In genomic region chr5:78829811-78830499, GRCh38 we compare ENCODE assay signal across 16 cellular contexts.
DNase-seq lines count a peak whose midpoint lies in the region; ATAC-seq and TF ChIP-seq lines count a peak whose summit lies in the region.
"Had no signal": no experiment of that assay in that cellular context is flagged by ENCODE, and none has a peak within 500 bp of the region (broad histone marks: within the 10 kb centered on the region; RNA-seq: fewer than 3 reads in every experiment).

No MANE protein-coding gene starts in this region.

- TF ChIP-seq CTCF in fibroblast of lung (conservative IDR thresholded peaks at IDR 0.05 in 1 of 2, IDR thresholded peaks at IDR 0.05 in 1 of 2; ENCODE audit: low read depth in 1 of 2, low read length in 2 of 2): no peak
- TF ChIP-seq CTCF in transverse colon (IDR thresholded peaks at IDR 0.05): no peak

- TF ChIP-seq POLR2A in transverse colon (IDR thresholded peaks at IDR 0.05): no peak

- H3K27me3 ChIP-seq in fibroblast of lung (ENCODE audit: control insufficient read depth, insufficient read depth, low read length) (no peaks in the 10 kb centered on the region), transverse colon (no peaks in the 10 kb centered on the region)
- H3K27me3 ChIP-seq: pancreas, stomach had no signal

- no peak overlapping the region for H3K27ac ChIP-seq in fibroblast of lung (ENCODE audit: insufficient read depth, low read length)
- peak overlapping the region in 1 of 4 donors; percentile 20 for H3K27ac ChIP-seq in transverse colon
- H3K27ac ChIP-seq: pancreas, stomach had no signal

- H3K4me3 ChIP-seq in fibroblast of lung (replicated peaks in 1 of 4; ENCODE audit: control extremely low read depth in 1 of 4, insufficient read depth in 1 of 4, low read depth in 3 of 4, low read length in 4 of 4) (no peak overlapping the region), transverse colon (no peak overlapping the region)
- H3K4me3 ChIP-seq: pancreas, stomach had no signal

- H3K79me2 ChIP-seq in fibroblast of lung (ENCODE audit: control insufficient read depth, insufficient read depth, low read length): no peaks in the 10 kb centered on the region

- H3K9me3 ChIP-seq in fibroblast of lung (ENCODE audit: control insufficient read depth, insufficient read depth, low read depth, low read length) (no peaks in the 10 kb centered on the region), transverse colon (no peaks in the 10 kb centered on the region)
- H3K9me3 ChIP-seq: pancreas, stomach had no signal

- H4K20me1 ChIP-seq in fibroblast of lung (ENCODE audit: control insufficient read depth, extremely low read depth, insufficient read depth, low read length): no peaks in the 10 kb centered on the region

- intact Hi-C loops in transverse colon (cut with DNase I; ENCODE audit: low total_unique reads): no loop called here

- TF ChIP-seq EP300 in transverse colon (IDR thresholded peaks at IDR 0.05; ENCODE audit: low read depth): no peak

- DNase-seq in NCI-H1092 treated with DMSO at 0.1 percent for 48 hours (lab: John Stamatoyannopoulos, UW) (peak; percentile 28), NCI-H1092 (lab: John Stamatoyannopoulos, UW) (no peak), fibroblast of lung (ENCODE audit: low read depth in 2 of 2) (peak; percentile 31 to 80), midbrain (lab: John Stamatoyannopoulos, UW) (peak; percentile 18), transverse colon (peak; percentile 13), NOMO-1 (lab: John Stamatoyannopoulos, UW; ENCODE audit: unreplicated experiment in 2 of 2) (no peak)
- DNase-seq: activated B cell treated with CpG ODN at 0.5 μM for 24 hours; activated T-cell treated with anti-CD3 and anti-CD28 coated beads, Interleukin-2, amount 50 U/mL, for 72 hours; DMS79 treated with DMSO at 0.1 percent for 48 hours; immature natural killer cell; NCI-H774; stomach had no signal

- H3K4me1 ChIP-seq in fibroblast of lung (ENCODE audit: control insufficient read depth, extremely low read depth, insufficient read depth, low read length): no peaks in the 10 kb centered on the region
- H3K4me1 ChIP-seq in transverse colon: peaks cover 0 to 10% (median 3%) of the 10 kb centered on the region in 4 donors
- H3K4me1 ChIP-seq: pancreas had no signal

- peak overlapping the region; percentile 11 for H3K4me2 ChIP-seq in fibroblast of lung (ENCODE audit: extremely low read depth, insufficient read depth, low read length)

- H2AFZ ChIP-seq in fibroblast of lung (ENCODE audit: low read length): no peak overlapping the region

- no peaks in the 10 kb centered on the region for H3K36me3 ChIP-seq in fibroblast of lung (ENCODE audit: control insufficient read depth, insufficient read depth, low read length)
- H3K36me3 ChIP-seq in transverse colon: no peaks in the 10 kb centered on the region
- H3K36me3 ChIP-seq: pancreas, stomach had no signal

- ATAC-seq in GM18519 (IDR thresholded peaks at IDR 0.05; ENCODE audit: low FRiP score, unreplicated experiment): no peak
- ATAC-seq in GM19455 (IDR thresholded peaks at IDR 0.05; ENCODE audit: unreplicated experiment): no peak
- ATAC-seq: activated T-cell treated with anti-CD3 and anti-CD28 coated beads, Interleukin-2, amount 50 U/mL, for 72 hours; esophagus mucosa had no signal

- no peak overlapping the region for H3K9ac ChIP-seq in fibroblast of lung (ENCODE audit: insufficient read depth, low read length)

- 66 to 72% methylated on average over 5 to 6 of the region's 6 CpGs for WGBS in transverse colon (ENCODE audit: low coverage in 1 of 2), 2 donors

- in situ Hi-C loops in transverse colon (cut with MboI; ENCODE audit: low pct_ligation_motif_present in 1 of 4, low pct_unique_long_range_greater_than_20kb in 1 of 4, low sequenced_read_pairs in 3 of 4): no loop called here

Comparison
In these comparisons a context has a peak if more than half of its experiments do, and no peak if none do; other contexts are left out.
1. DNase-seq: peak in NCI-H1092 treated with DMSO at 0.1 percent for 48 hours (single experiment), fibroblast of lung (2 of 2), midbrain (single experiment) and transverse colon (single experiment); none in NCI-H1092 (single experiment) and NOMO-1 (0 of 2).